Comparison of ENCODE assay signal across 22 cellular contexts in the genomic region with DNA sequence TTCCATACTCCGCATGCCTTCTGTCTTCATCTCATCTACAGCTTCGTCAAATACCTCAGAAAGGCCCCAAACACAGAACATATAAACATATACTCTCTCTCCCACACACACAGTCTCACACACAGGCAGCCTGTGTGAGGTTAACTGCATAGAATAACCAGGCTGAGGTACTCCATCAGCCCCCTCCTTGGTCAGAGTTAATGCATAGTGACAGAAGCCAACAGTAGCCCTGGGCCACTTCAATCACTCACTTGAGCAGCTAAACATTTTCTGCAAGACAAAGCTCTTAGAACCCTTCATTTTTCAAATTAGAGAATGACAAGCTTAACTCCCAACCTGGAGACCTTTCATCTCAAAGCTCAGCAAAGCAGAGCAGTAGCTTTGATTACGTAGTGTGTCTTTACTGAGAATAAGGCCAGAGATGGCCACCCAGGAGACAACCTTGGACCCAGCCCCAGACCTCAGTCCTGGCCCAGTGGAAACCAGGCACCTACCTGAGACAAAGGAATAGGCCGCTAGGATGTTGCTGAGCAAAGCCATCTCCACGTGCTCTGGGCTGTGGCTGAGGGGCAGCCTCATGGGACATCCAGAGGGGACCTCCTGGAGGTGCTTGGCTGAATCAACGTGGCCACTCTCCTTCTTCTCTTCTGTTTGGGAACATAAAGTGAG. TPM values are rescaled to one million over a fixed set of nuclear protein-coding genes. Genes with fewer than 3 reads are reported as not detected.
"Had no signal": no experiment of that assay in that cellular context is flagged by ENCODE, and none has a peak within 500 bp of the region (broad histone marks: within the 10 kb centered on the region; RNA-seq: fewer than 3 reads in every experiment).

No MANE protein-coding gene starts in this region.

- H3K27me3 ChIP-seq: foreskin keratinocyte, heart left ventricle, uterus had no signal

- H3K9me3 ChIP-seq: thoracic aorta, uterus had no signal

- DNase-seq: activated CD4-positive, alpha-beta T cell treated with anti-CD3 and anti-CD28 coated beads for 4 hours; activated CD4-positive, alpha-beta T cell treated with anti-CD3 and anti-CD28 coated beads, Interleukin-2, amount 50 U/mL, for 4 hours; activated effector memory CD4-positive, alpha-beta T cell treated with anti-CD3 and anti-CD28 coated beads, Interleukin-2, amount 50 U/mL, for 16 hours; activated naive CD4-positive, alpha-beta T cell treated with anti-CD3 and anti-CD28 coated beads, Interleukin-2, amount 10 ng/mL, durations not matched to agents 7 days and 5 days; activated naive CD8-positive, alpha-beta T cell treated with anti-CD3 and anti-CD28 coated beads, Interleukin-2, amount 10 ng/mL, durations not matched to agents 7 days and 5 days; amniotic stem cell; central memory CD4-positive, alpha-beta T cell; heart left ventricle; kidney glomerular epithelial cell; left ventricle myocardium superior; naive B cell; occipital lobe; right cardiac atrium; stimulated activated CD4-positive, alpha-beta T cell treated with anti-CD3 and anti-CD28 coated beads, Interleukin-2, amount 100 ng/mL, for 48 hours; SW 1271; T-helper 9 cell; trophoblast cell; uterus had no signal

- H3K4me1 ChIP-seq: foreskin keratinocyte, uterus had no signal

- ATAC-seq: esophagus mucosa, heart left ventricle, left ventricle myocardium superior, right cardiac atrium had no signal

- H3K4me3 ChIP-seq: heart left ventricle, thoracic aorta, uterus had no signal

- H3K27ac ChIP-seq: foreskin keratinocyte, heart left ventricle, thoracic aorta, VCaP had no signal

- H3K36me3 ChIP-seq: heart left ventricle, thoracic aorta, uterus had no signal

RNA-seq across cellular contexts. Expression of a gene that starts 43.0 kb away (rescaled TPM):
- total RNA-seq: activated naive CD8-positive, alpha-beta T cell treated with anti-CD3 and anti-CD28 coated beads, Interleukin-2, amount 10 ng/mL, durations not matched to agents 7 days and 5 days had no signal
